24 cellular contexts compared by ENCODE assay signal in the genomic region with DNA sequence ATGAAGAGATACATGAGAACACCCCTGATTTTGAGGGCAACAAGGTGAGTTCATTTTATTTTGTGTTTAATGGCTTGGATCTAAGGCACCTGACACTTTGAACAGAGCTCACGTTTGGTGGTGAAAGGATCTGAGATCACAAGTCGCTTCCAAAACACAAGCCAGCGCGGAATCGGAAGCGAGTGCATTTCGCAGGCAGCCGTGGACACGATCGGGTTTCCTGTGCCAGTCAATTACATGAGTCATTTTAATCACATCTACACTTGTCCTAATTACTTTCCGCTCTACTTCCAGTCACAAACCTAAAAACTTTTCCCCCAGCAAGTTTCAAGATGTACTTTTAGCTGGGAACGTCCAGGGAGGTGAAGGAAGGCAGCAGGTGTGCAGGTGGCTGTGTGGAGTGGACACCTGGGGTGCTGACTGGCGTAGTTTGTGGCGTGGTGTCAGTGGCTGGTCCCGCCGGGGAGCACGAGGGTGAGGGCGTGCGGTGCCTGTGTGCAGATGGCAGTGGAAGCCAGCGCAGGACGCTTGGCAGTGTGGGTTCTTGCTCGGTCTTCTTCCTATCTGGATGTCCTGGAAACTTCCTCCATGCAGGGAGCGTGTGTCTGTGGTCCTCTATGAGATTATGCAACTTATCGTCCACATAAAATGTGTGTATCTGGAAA.
DNase-seq lines count a peak whose midpoint lies in the region; ATAC-seq, FAIRE-seq and TF ChIP-seq lines count a peak whose summit lies in the region.
"Had no signal": no experiment of that assay in that cellular context is flagged by ENCODE, and none has a peak within 500 bp of the region (broad histone marks: within the 10 kb centered on the region; RNA-seq: fewer than 3 reads in every experiment).

No MANE protein-coding gene starts in this region.

- H3K27ac ChIP-seq in heart right ventricle: no peak overlapping the region
- H3K27ac ChIP-seq in K562 (ENCODE audit: extremely low read depth, low read depth, low read length): no peak overlapping the region
- H3K27ac ChIP-seq in skeletal muscle tissue (ENCODE audit: low read depth, low read length): no peak overlapping the region
- no peak overlapping the region for H3K27ac ChIP-seq in osteoblast (ENCODE audit: low read depth, low read length)
- H3K27ac ChIP-seq: adrenal gland, esophagus squamous epithelium, RWPE1, suprapubic skin had no signal

- BruUV-seq in K562 (replicated peaks; lab: Mats Ljungman, UMichigan): no TSS peak

- H3K4me2 ChIP-seq in K562 (ENCODE audit: insufficient read depth, low read length) (no peak overlapping the region), osteoblast (ENCODE audit: insufficient read depth, low read length) (no peak overlapping the region)
- H3K4me2 ChIP-seq: SK-N-SH had no signal

- ATAC-seq in heart right ventricle (no peak), K562 (no peak)
- ATAC-seq: sciatic nerve had no signal

- H2AFZ ChIP-seq in K562 (ENCODE audit: low read depth, low read length) (no peak overlapping the region), osteoblast (ENCODE audit: low read length) (no peak overlapping the region)

- FAIRE-seq in K562 (lab: Jason Lieb, UNC): no peak
- FAIRE-seq: colon, urothelium cell line had no signal

- in situ Hi-C loops in K562 (cut with MboI): no loop called here

- 75 to 85% methylated on average over 24 of the region's 24 CpGs for WGBS in heart right ventricle, 2 donors
- 1% methylated on average over 24 of the region's 24 CpGs for WGBS in K562 (ENCODE audit: insufficient coverage, low coverage, missing lambda C conversion rate)

- TF ChIP-seq POLR2A in NB4 (IDR thresholded peaks at IDR 0.05; ENCODE audit: extremely low read depth, insufficient read length) (no peak), K562 (conservative IDR thresholded peaks at IDR 0.05) (no peak)

- no peaks in the 10 kb centered on the region for H3K9me3 ChIP-seq in heart right ventricle
- no peaks in the 10 kb centered on the region for H3K9me3 ChIP-seq in K562 (replicated peaks; ENCODE audit: control insufficient read depth, insufficient read depth, low read depth, low read length)
- H3K9me3 ChIP-seq in skeletal muscle tissue (ENCODE audit: control insufficient read depth in 3 of 3, low read length in 3 of 3): no peaks in the 10 kb centered on the region
- no peaks in the 10 kb centered on the region for H3K9me3 ChIP-seq in osteoblast (ENCODE audit: low read depth, low read length)
- H3K9me3 ChIP-seq: adrenal gland, esophagus squamous epithelium, suprapubic skin had no signal

- no peaks in the 10 kb centered on the region; the same call in 1 of the 2 replicates for H4K20me1 ChIP-seq in K562 (replicated peaks; ENCODE audit: control insufficient read depth, insufficient read depth, low read length)
- no peaks in the 10 kb centered on the region for H4K20me1 ChIP-seq in osteoblast (ENCODE audit: insufficient read depth, low read length)

- peaks cover 0 to 28% (median 7%) of the 10 kb centered on the region in 7 donors for H3K27me3 ChIP-seq in heart right ventricle
- H3K27me3 ChIP-seq in K562 (ENCODE audit: control insufficient read depth in 2 of 2, insufficient read depth in 2 of 2, low read length in 2 of 2): peaks cover 7 to 24% of the 10 kb centered on the region in 2 experiments; a peak in 3 of 5 replicates
- H3K27me3 ChIP-seq in skeletal muscle tissue (ENCODE audit: control insufficient read depth in 3 of 3, insufficient read depth in 3 of 3, low read length in 3 of 3): peaks cover 4 to 13% (median 9%) of the 10 kb centered on the region in 3 donors
- no peaks in the 10 kb centered on the region for H3K27me3 ChIP-seq in osteoblast (ENCODE audit: insufficient read depth, low read length)
- H3K27me3 ChIP-seq: suprapubic skin had no signal

- H3K4me1 ChIP-seq in heart right ventricle (peaks cover 0 to 16% (median 13%) of the 10 kb centered on the region in 9 donors), K562 (replicated peaks in 1 of 2; ENCODE audit: control insufficient read depth in 2 of 2, insufficient read depth in 2 of 2, low read length in 2 of 2) (no peaks in the 10 kb centered on the region), skeletal muscle tissue (ENCODE audit: control insufficient read depth in 3 of 3, insufficient read depth in 3 of 3, low read length in 3 of 3) (peaks cover 0 to 9% (median 2%) of the 10 kb centered on the region in 3 donors), osteoblast (ENCODE audit: insufficient read depth, low read length) (no peaks in the 10 kb centered on the region)
- H3K4me1 ChIP-seq: adrenal gland, suprapubic skin had no signal

- H3K9me1 ChIP-seq in K562 (ENCODE audit: control insufficient read depth, insufficient read depth, low read length): no peaks in the 10 kb centered on the region

- no peaks in the 10 kb centered on the region for H3K36me3 ChIP-seq in heart right ventricle
- H3K36me3 ChIP-seq in K562 (ENCODE audit: control insufficient read depth, insufficient read depth, low read length): no peaks in the 10 kb centered on the region
- no peaks in the 10 kb centered on the region for H3K36me3 ChIP-seq in skeletal muscle tissue (ENCODE audit: control insufficient read depth in 3 of 3, insufficient read depth in 3 of 3, low read length in 3 of 3)
- H3K36me3 ChIP-seq in osteoblast (ENCODE audit: insufficient read depth, low read length): no peaks in the 10 kb centered on the region
- H3K36me3 ChIP-seq: adrenal gland, esophagus squamous epithelium, suprapubic skin had no signal

- TF ChIP-seq CTCF in heart right ventricle (IDR thresholded peaks at IDR 0.05) (no peak), NB4 (IDR thresholded peaks at IDR 0.05; ENCODE audit: low read depth, low read length) (no peak), K562 (IDR thresholded peaks at IDR 0.05 in 2 of 3, conservative IDR thresholded peaks at IDR 0.05 in 1 of 3; ENCODE audit: insufficient read depth in 2 of 3, low read depth in 1 of 3, low read length in 3 of 3) (no peak), osteoblast (IDR thresholded peaks at IDR 0.05; ENCODE audit: extremely low read depth, low read depth, low read length) (no peak)

- H3K4me3 ChIP-seq in heart right ventricle (no peak overlapping the region), NB4 (ENCODE audit: low read depth, low read length) (no peak overlapping the region), K562 (no peak overlapping the region), skeletal muscle tissue (ENCODE audit: low read length in 3 of 3) (peak overlapping the region in 2 of 3 donors; percentile 13 to 24), osteoblast (ENCODE audit: insufficient read depth, low read length) (no peak overlapping the region)
- H3K4me3 ChIP-seq: adrenal gland, esophagus squamous epithelium, suprapubic skin had no signal

- CTCF ChIA-PET in K562 (lab: Yijun Ruan, JAX; ENCODE audit: low intra/inter-chr PET ratio): no interaction called here

- DNase-seq in cardiac septum (ENCODE audit: low spot score) (peak; percentile 63), heart right ventricle (no peak), NB4 (ENCODE audit: low read depth) (peak; percentile 19), K562 (ENCODE audit: extremely low read depth in 1 of 4, low spot score in 3 of 4) (no peak), osteoblast (ENCODE audit: insufficient read length, low spot score, missing footprints) (no peak), HuH-7 (ENCODE audit: low spot score) (no peak)
- DNase-seq: activated B cell treated with CpG ODN at 0.5 μM for 24 hours; activated CD4-positive, alpha-beta memory T cell treated with anti-CD3 and anti-CD28 coated beads for 36 hours; activated gamma-delta T cell treated with Interleukin-2 at 50 U/mL for 16 hours; adrenal gland; CD4-positive, alpha-beta T cell; DMS 273 treated with DMSO at 0.1 percent for 48 hours; esophagus squamous epithelium; HCEC 1CT; mammary epithelial cell; MM.1S; nucleus accumbens; SK-N-SH had no signal

- H3K9ac ChIP-seq in K562 (ENCODE audit: insufficient read depth in 1 of 2, low read depth in 2 of 2, low read length in 2 of 2) (no peak overlapping the region), skeletal muscle tissue (ENCODE audit: low read depth in 1 of 3, low read length in 3 of 3) (no peak overlapping the region)
- H3K9ac ChIP-seq: SK-N-SH had no signal

- POLR2A ChIA-PET in K562 (lab: Yijun Ruan, JAX): interaction anchor here (1.2 kb wide), 1 partner anchor 20 kb away, joined by 3 read pairs; no protein-coding TSS in a partner anchor

- TF ChIP-seq EP300 in K562 (IDR thresholded peaks at IDR 0.05; ENCODE audit: low read length): no peak

- TF ChIP-seq RAD21 in K562 (CRISPR knock-in tag; conservative IDR thresholded peaks at IDR 0.05 in 1 of 2, IDR thresholded peaks at IDR 0.05 in 1 of 2): no peak

- H3K79me2 ChIP-seq in K562 (ENCODE audit: control insufficient read depth, insufficient read depth, low read length) (no peaks in the 10 kb centered on the region), osteoblast (ENCODE audit: insufficient read depth, low read length) (no peaks in the 10 kb centered on the region)

- intact Hi-C loops in cardiac septum (cut with DNase I): no loop called here
- intact Hi-C loops in heart right ventricle (cut with DNase I): loop anchor here in 1 of 10 donors (5.0 kb wide), 1 partner anchor 52 kb away; no protein-coding TSS in a partner anchor
- intact Hi-C loops in K562 (cut with micrococcal nuclease): no loop called here

TF ChIP-seq in K562, 482 proteins besides CTCF, POLR2A, EP300 and RAD21:
- TF ChIP-seq ZNF134 (CRISPR knock-in tag; conservative IDR thresholded peaks at IDR 0.05) (no peak), NR4A1 (CRISPR knock-in tag; IDR thresholded peaks at IDR 0.05) (peak; percentile 21; the same call in 1 of the 2 replicates), NR4A1 (tag; IDR thresholded peaks at IDR 0.05) (no peak)

Comparison
In these comparisons a context has a peak if more than half of its experiments do, and no peak if none do; other contexts are left out.
1. DNase-seq: peak in cardiac septum (single experiment) and NB4 (single experiment); none in heart right ventricle (0 of 2), K562 (0 of 4), osteoblast (single experiment) and HuH-7 (single experiment).
2. H3K4me3 ChIP-seq: peak in skeletal muscle tissue (2 of 3); none in heart right ventricle (0 of 10), NB4 (single experiment), K562 (single experiment) and osteoblast (single experiment).